14 cellular contexts compared by ENCODE assay signal in genomic region chr11:108289699-108290098, GRCh38.
DNase-seq lines count a peak whose midpoint lies in the region; ATAC-seq and TF ChIP-seq lines count a peak whose summit lies in the region.
"Had no signal": no experiment of that assay in that cellular context is flagged by ENCODE, and none has a peak within 500 bp of the region (broad histone marks: within the 10 kb centered on the region; RNA-seq: fewer than 3 reads in every experiment).

No MANE protein-coding gene starts in this region.

- no peaks in the 10 kb centered on the region for H4K20me1 ChIP-seq in PC-3 (ENCODE audit: low read length)

- no peak overlapping the region for H3K4me3 ChIP-seq in GM06990 (replicated peaks; ENCODE audit: low read depth, low read length)
- no peak overlapping the region for H3K4me3 ChIP-seq in PC-3 (ENCODE audit: low read length)
- H3K4me3 ChIP-seq in neuronal stem cell (ENCODE audit: low read length in 2 of 2): no peak overlapping the region
- no peak overlapping the region for H3K4me3 ChIP-seq in breast epithelium
- no peak overlapping the region for H3K4me3 ChIP-seq in lower lobe of right lung
- H3K4me3 ChIP-seq in gastroesophageal sphincter: no peak overlapping the region
- H3K4me3 ChIP-seq: cardiac muscle cell had no signal

- H3K36me3 ChIP-seq in GM06990 (ENCODE audit: control insufficient read depth, insufficient read depth, low read length) (peaks cover 5% of the 10 kb centered on the region), PC-3 (ENCODE audit: low read depth, low read length) (no peaks in the 10 kb centered on the region; the same call in 1 of the 2 replicates), neuronal stem cell (replicated peaks in 1 of 2; ENCODE audit: control insufficient read depth in 2 of 2, insufficient read depth in 2 of 2, low read length in 2 of 2) (peaks cover 4 to 96% of the 10 kb centered on the region in 2 donors), breast epithelium (no peaks in the 10 kb centered on the region), lower lobe of right lung (peaks cover 95% of the 10 kb centered on the region), gastroesophageal sphincter (peaks cover 4 to 86% of the 10 kb centered on the region in 2 donors)

- H2AFZ ChIP-seq in PC-3 (ENCODE audit: low read length): no peak overlapping the region
- no peak overlapping the region for H2AFZ ChIP-seq in neuronal stem cell (ENCODE audit: low read length)

- no peak overlapping the region for H2BK120ac ChIP-seq in neuronal stem cell (ENCODE audit: low read depth, low read length)

- H4K8ac ChIP-seq in neuronal stem cell (ENCODE audit: low read depth, low read length): no peak overlapping the region

- H2AK5ac ChIP-seq in neuronal stem cell (ENCODE audit: low read depth, low read length): no peak overlapping the region

- no peaks in the 10 kb centered on the region for H3K79me2 ChIP-seq in PC-3 (ENCODE audit: low read length)

- H3F3A ChIP-seq in PC-3 (ENCODE audit: low read length, unreplicated experiment): no peaks in the 10 kb centered on the region

- H2BK5ac ChIP-seq in neuronal stem cell (ENCODE audit: low read length): no peak overlapping the region

- H3K18ac ChIP-seq in neuronal stem cell (ENCODE audit: low read length): peak overlapping the region; percentile 4

- H3K27me3 ChIP-seq in GM06990 (replicated peaks; ENCODE audit: control insufficient read depth, insufficient read depth, low read length) (no peaks in the 10 kb centered on the region), PC-3 (ENCODE audit: low read length) (no peaks in the 10 kb centered on the region), neuronal stem cell (ENCODE audit: control insufficient read depth in 3 of 3, insufficient read depth in 3 of 3, low read depth in 1 of 3, low read length in 3 of 3) (no peaks in the 10 kb centered on the region), breast epithelium (no peaks in the 10 kb centered on the region), lower lobe of right lung (ENCODE audit: low read depth) (no peaks in the 10 kb centered on the region), gastroesophageal sphincter (no peaks in the 10 kb centered on the region)
- H3K27me3 ChIP-seq: cardiac muscle cell had no signal

- H3K79me1 ChIP-seq in neuronal stem cell (ENCODE audit: low read depth, low read length): no peaks in the 10 kb centered on the region

- H3K4me1 ChIP-seq in PC-3 (ENCODE audit: insufficient read depth, low read length) (peaks cover 7% of the 10 kb centered on the region; the same call in 1 of the 2 replicates), neuronal stem cell (ENCODE audit: control insufficient read depth in 2 of 2, insufficient read depth in 1 of 2, low read depth in 1 of 2, low read length in 2 of 2) (no peaks in the 10 kb centered on the region), breast epithelium (no peaks in the 10 kb centered on the region), lower lobe of right lung (no peaks in the 10 kb centered on the region), gastroesophageal sphincter (no peaks in the 10 kb centered on the region)

- no peak overlapping the region for H4K91ac ChIP-seq in neuronal stem cell (ENCODE audit: low read depth, low read length, poor library complexity)

- H3K9ac ChIP-seq in PC-3 (ENCODE audit: low read length) (no peak overlapping the region), neuronal stem cell (ENCODE audit: low read depth, low read length, poor library complexity) (no peak overlapping the region)

- intact Hi-C loops in PC-3 (cut with micrococcal nuclease): no loop called here
- intact Hi-C loops in breast epithelium (cut with DNase I; ENCODE audit: low total_unique reads): no loop called here
- intact Hi-C loops in lower lobe of right lung (cut with DNase I): no loop called here

- H3K9me3 ChIP-seq in PC-3 (ENCODE audit: low read length): no peaks in the 10 kb centered on the region
- H3K9me3 ChIP-seq in neuronal stem cell (replicated peaks in 1 of 2; ENCODE audit: control insufficient read depth in 2 of 2, insufficient read depth in 1 of 2, low read depth in 1 of 2, low read length in 2 of 2): no peaks in the 10 kb centered on the region
- H3K9me3 ChIP-seq in breast epithelium: no peaks in the 10 kb centered on the region
- H3K9me3 ChIP-seq in lower lobe of right lung: no peaks in the 10 kb centered on the region
- no peaks in the 10 kb centered on the region for H3K9me3 ChIP-seq in gastroesophageal sphincter

- H2BK15ac ChIP-seq in neuronal stem cell (ENCODE audit: low read length): no peak overlapping the region

- H2BK12ac ChIP-seq in neuronal stem cell (ENCODE audit: low read length): no peak overlapping the region

- H3K4me2 ChIP-seq in PC-3 (ENCODE audit: low read length) (no peak overlapping the region), neuronal stem cell (ENCODE audit: insufficient read depth, low read length, poor library complexity, severe bottlenecking) (no peak overlapping the region)

- DNase-seq in GM06990 (ENCODE audit: extremely low read depth, insufficient read length) (peak; percentile 24), PC-3 (peak; percentile 51), neuronal stem cell (ENCODE audit: low spot score) (no peak), SW 1271 (lab: John Stamatoyannopoulos, UW) (no peak), breast epithelium (ENCODE audit: low spot score in 2 of 2) (no peak), lower lobe of right lung (no peak)
- DNase-seq: activated CD8-positive, alpha-beta memory T cell treated with anti-CD3 and anti-CD28 coated beads for 24 hours; GF-D8; kidney; NCI-H774 had no signal

- H3K27ac ChIP-seq in PC-3 (ENCODE audit: low read length): no peak overlapping the region
- no peak overlapping the region for H3K27ac ChIP-seq in neuronal stem cell (replicated peaks; ENCODE audit: low read length)
- H3K27ac ChIP-seq in breast epithelium: no peak overlapping the region
- no peak overlapping the region for H3K27ac ChIP-seq in lower lobe of right lung
- H3K27ac ChIP-seq in gastroesophageal sphincter: no peak overlapping the region
- H3K27ac ChIP-seq: cardiac muscle cell had no signal

- H3K23ac ChIP-seq in neuronal stem cell (ENCODE audit: low read depth, low read length, poor library complexity): no peak overlapping the region

- TF ChIP-seq EP300 in gastroesophageal sphincter (IDR thresholded peaks at IDR 0.05): no peak

- no peaks in the 10 kb centered on the region for H3K9me2 ChIP-seq in PC-3 (replicated peaks; ENCODE audit: low read length)

- WGBS in neuronal stem cell (ENCODE audit: extremely low coverage in 2 of 2, insufficient read length in 2 of 2, insufficient replicate concordance in 1 of 2), 2 donors: no CpG with 5 or more reads among the region's 6 CpGs
- 87 to 90% methylated on average over 5 to 6 of the region's 6 CpGs for WGBS in gastroesophageal sphincter (ENCODE audit: low coverage in 1 of 2), 2 donors

- TF ChIP-seq POLR2A in breast epithelium (IDR thresholded peaks at IDR 0.05) (no peak), gastroesophageal sphincter (IDR thresholded peaks at IDR 0.05) (no peak)

- no TSS peak for BruUV-seq in PC-3 (replicated peaks; lab: Mats Ljungman, UMichigan)

- TF ChIP-seq CTCF in GM06990 (IDR thresholded peaks at IDR 0.05; ENCODE audit: insufficient read depth, low read length, poor library complexity, severe bottlenecking) (no peak), PC-3 (conservative IDR thresholded peaks at IDR 0.05; ENCODE audit: low read depth, low read length) (no peak), breast epithelium (IDR thresholded peaks at IDR 0.05) (no peak), lower lobe of right lung (IDR thresholded peaks at IDR 0.05) (no peak), gastroesophageal sphincter (IDR thresholded peaks at IDR 0.05) (no peak)

- POLR2A ChIA-PET in PC-3 (lab: Charles Lee; ENCODE audit: unreplicated experiment): no interaction called here

- no peak overlapping the region for H3K4ac ChIP-seq in neuronal stem cell (ENCODE audit: low read length)

- CTCF ChIA-PET in PC-3 (lab: Charles Lee): no interaction called here

- H3K14ac ChIP-seq in neuronal stem cell (ENCODE audit: low read length): no peak overlapping the region

- peak; percentile 70 for ATAC-seq in GM21515 (IDR thresholded peaks at IDR 0.05; ENCODE audit: unreplicated experiment)
- ATAC-seq in PC-3: peak; percentile 48
- no peak for ATAC-seq in lower lobe of right lung
- ATAC-seq in gastroesophageal sphincter: no peak
- ATAC-seq: activated naive CD4-positive, alpha-beta T cell treated with anti-CD3 and anti-CD28 coated beads, Interleukin-2, amount 50 U/mL, for 72 hours had no signal

Comparison
In these comparisons a context has a peak if more than half of its experiments do, and no peak if none do; other contexts are left out.
1. DNase-seq: peak in GM06990 (single experiment) and PC-3 (single experiment); none in neuronal stem cell (single experiment), SW 1271 (0 of 2), breast epithelium (0 of 2) and lower lobe of right lung (single experiment).
2. ATAC-seq: peak in GM21515 (single experiment) and PC-3 (single experiment); none in lower lobe of right lung (0 of 2) and gastroesophageal sphincter (single experiment).